ENCODE assay signal across 16 cellular contexts in the genomic region with DNA sequence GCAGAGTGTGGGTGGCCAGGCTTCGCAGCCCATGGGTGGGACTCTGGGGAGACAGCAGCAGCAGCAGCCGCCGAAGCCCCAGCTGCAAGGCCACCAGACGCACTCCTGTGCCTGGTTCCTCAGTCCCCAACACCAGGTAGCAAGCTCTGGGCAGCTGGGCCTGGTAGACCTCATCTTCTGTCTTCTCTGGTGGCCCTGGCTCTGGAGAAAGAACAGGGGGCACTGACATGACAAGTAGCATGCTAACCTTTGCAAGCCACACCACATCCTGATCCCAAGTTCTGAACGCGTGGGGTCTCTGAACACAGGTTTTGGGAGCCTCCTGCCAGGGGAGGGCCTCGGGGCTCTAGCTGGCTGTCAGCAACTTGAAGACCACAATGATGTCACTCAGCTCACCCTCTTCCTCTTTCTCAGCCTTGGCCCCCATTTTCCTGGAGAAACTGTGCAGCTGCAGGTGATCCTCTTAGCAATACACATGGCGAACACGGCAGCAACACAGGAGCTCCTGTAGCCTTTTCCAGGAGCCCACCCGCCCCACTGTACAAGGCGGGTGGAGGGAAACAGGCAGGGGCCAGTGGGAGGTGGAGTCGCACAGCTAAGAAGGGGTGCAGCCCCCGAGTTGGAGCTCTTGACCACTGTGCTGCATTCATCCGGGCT. TPM values are rescaled to one million over a fixed set of nuclear protein-coding genes. Genes with fewer than 3 reads are reported as not detected.
DNase-seq lines count a peak whose midpoint lies in the region; ATAC-seq and TF ChIP-seq lines count a peak whose summit lies in the region.
"Had no signal": no experiment of that assay in that cellular context is flagged by ENCODE, and none has a peak within 500 bp of the region (broad histone marks: within the 10 kb centered on the region; RNA-seq: fewer than 3 reads in every experiment).

No MANE protein-coding gene starts in this region.

- H3K27me3 Mint-ChIP-seq in activated CD4-positive, alpha-beta T cell treated with anti-CD3 and anti-CD28 coated beads, Interleukin-2, amount 10 ng/mL, durations not matched to agents 24 days and 14 days = no peaks in the 10 kb centered on the region
- no peaks in the 10 kb centered on the region for H3K27me3 Mint-ChIP-seq in activated CD8-positive, alpha-beta T cell treated with anti-CD3 and anti-CD28 coated beads for 36 hours

- no peaks in the 10 kb centered on the region for H4K20me1 ChIP-seq in OCI-LY7 (ENCODE audit: insufficient read depth, low read length)

- no peak for ATAC-seq in activated CD8-positive, alpha-beta T cell treated with anti-CD3 and anti-CD28 coated beads for 36 hours
- no peak for ATAC-seq in esophagus mucosa
- ATAC-seq: foreskin keratinocyte had no signal

- BruUV-seq in OCI-LY7 (replicated peaks; lab: Mats Ljungman, UMichigan) = no TSS peak

- no peak for TF ChIP-seq POLR2A in NB4 (IDR thresholded peaks at IDR 0.05; ENCODE audit: extremely low read depth, insufficient read length)
- TF ChIP-seq POLR2A in testis (IDR thresholded peaks at IDR 0.05) = no peak

- no peak overlapping the region for H3K27ac Mint-ChIP-seq in activated CD4-positive, alpha-beta T cell treated with anti-CD3 and anti-CD28 coated beads, Interleukin-2, amount 10 ng/mL, durations not matched to agents 24 days and 14 days
- peak overlapping the region; percentile 76 for H3K27ac Mint-ChIP-seq in activated CD8-positive, alpha-beta T cell treated with anti-CD3 and anti-CD28 coated beads for 36 hours

- POLR2A ChIA-PET in activated CD8-positive, alpha-beta T cell treated with anti-CD3 and anti-CD28 coated beads for 36 hours (lab: Charles Lee) = interaction anchor here (0.8 to 1.0 kb wide), 2 partner anchors 41 to 88 kb away, joined by 3 read pairs; no protein-coding TSS in a partner anchor
- POLR2A ChIA-PET in OCI-LY7 (lab: Charles Lee) = no interaction called here

- H3K4me1 Mint-ChIP-seq in activated CD4-positive, alpha-beta T cell treated with anti-CD3 and anti-CD28 coated beads, Interleukin-2, amount 10 ng/mL, durations not matched to agents 24 days and 14 days = peaks cover 20% of the 10 kb centered on the region
- H3K4me1 Mint-ChIP-seq in activated CD8-positive, alpha-beta T cell treated with anti-CD3 and anti-CD28 coated beads for 36 hours (ENCODE audit: low read depth) = peaks cover 28% of the 10 kb centered on the region

- peaks cover 15% of the 10 kb centered on the region for H3K36me3 Mint-ChIP-seq in activated CD4-positive, alpha-beta T cell treated with anti-CD3 and anti-CD28 coated beads, Interleukin-2, amount 10 ng/mL, durations not matched to agents 24 days and 14 days (ENCODE audit: low read depth)
- H3K36me3 Mint-ChIP-seq in activated CD8-positive, alpha-beta T cell treated with anti-CD3 and anti-CD28 coated beads for 36 hours (ENCODE audit: low read depth) = peaks cover 25% of the 10 kb centered on the region

- no peaks in the 10 kb centered on the region for H3K36me3 ChIP-seq in testis (ENCODE audit: low read depth, missing control alignments)
- peaks cover 51% of the 10 kb centered on the region for H3K36me3 ChIP-seq in OCI-LY7 (ENCODE audit: insufficient read depth, low read length)

- H3K9me2 ChIP-seq in OCI-LY7 (ENCODE audit: insufficient read depth, low read length) = no peaks in the 10 kb centered on the region

- no peak for TF ChIP-seq CTCF in NB4 (IDR thresholded peaks at IDR 0.05; ENCODE audit: low read depth, low read length)
- TF ChIP-seq CTCF in activated CD8-positive, alpha-beta T cell treated with anti-CD3 and anti-CD28 coated beads for 36 hours (IDR thresholded peaks at IDR 0.05) = no peak
- TF ChIP-seq CTCF in testis (IDR thresholded peaks at IDR 0.05) = no peak
- no peak for TF ChIP-seq CTCF in OCI-LY7 (conservative IDR thresholded peaks at IDR 0.05; ENCODE audit: low read length)

- H3K4me3 Mint-ChIP-seq in activated CD4-positive, alpha-beta T cell treated with anti-CD3 and anti-CD28 coated beads, Interleukin-2, amount 10 ng/mL, durations not matched to agents 24 days and 14 days = no peak overlapping the region
- H3K4me3 Mint-ChIP-seq in activated CD8-positive, alpha-beta T cell treated with anti-CD3 and anti-CD28 coated beads for 36 hours = no peak overlapping the region

- H3K27me3 ChIP-seq in testis = no peaks in the 10 kb centered on the region
- H3K27me3 ChIP-seq: foreskin keratinocyte, transverse colon had no signal

- no peaks in the 10 kb centered on the region for H3K9me3 Mint-ChIP-seq in activated CD4-positive, alpha-beta T cell treated with anti-CD3 and anti-CD28 coated beads, Interleukin-2, amount 10 ng/mL, durations not matched to agents 24 days and 14 days
- no peaks in the 10 kb centered on the region for H3K9me3 Mint-ChIP-seq in activated CD8-positive, alpha-beta T cell treated with anti-CD3 and anti-CD28 coated beads for 36 hours

- no peak overlapping the region for H3K4me2 ChIP-seq in OCI-LY7 (ENCODE audit: low read length)

- CTCF ChIA-PET in activated CD8-positive, alpha-beta T cell treated with anti-CD3 and anti-CD28 coated beads for 36 hours (lab: Charles Lee) = interaction anchor here (0.8 kb wide), 1 partner anchor 89 kb away, joined by 4 read pairs; no protein-coding TSS in a partner anchor
- CTCF ChIA-PET in OCI-LY7 (lab: Charles Lee; ENCODE audit: unreplicated experiment) = no interaction called here

- intact Hi-C loops in activated CD4-positive, alpha-beta T cell treated with anti-CD3 and anti-CD28 coated beads, Interleukin-2, amount 10 ng/mL, durations not matched to agents 24 days and 14 days (cut with micrococcal nuclease) = no loop called here
- intact Hi-C loops in activated CD8-positive, alpha-beta T cell treated with anti-CD3 and anti-CD28 coated beads for 36 hours (cut with micrococcal nuclease) = no loop called here
- intact Hi-C loops in testis (cut with DNase I; ENCODE audit: low total_unique reads) (no loop called here), OCI-LY7 (cut with micrococcal nuclease; ENCODE audit: unreplicated experiment) (no loop called here)

- no peak overlapping the region for H3K4me3 ChIP-seq in NB4 (ENCODE audit: low read depth, low read length)
- no peak overlapping the region for H3K4me3 ChIP-seq in testis
- no peak overlapping the region for H3K4me3 ChIP-seq in OCI-LY7 (ENCODE audit: low read depth, low read length, poor library complexity, severe bottlenecking)
- H3K4me3 ChIP-seq: skin epidermis, transverse colon had no signal

- H3K79me2 ChIP-seq in OCI-LY7 (ENCODE audit: insufficient read depth, low read depth, low read length) = no peaks in the 10 kb centered on the region

- peaks cover 26% of the 10 kb centered on the region for H3K4me1 ChIP-seq in testis
- peaks cover 22% of the 10 kb centered on the region for H3K4me1 ChIP-seq in OCI-LY7 (ENCODE audit: insufficient read depth, low read length, poor library complexity, severe bottlenecking)
- H3K4me1 ChIP-seq: foreskin keratinocyte had no signal

- peak overlapping the region in 1 of 2 donors; percentile 71 for H3K27ac ChIP-seq in testis
- H3K27ac ChIP-seq in OCI-LY7 (ENCODE audit: low read depth, low read length, poor library complexity, severe bottlenecking) = no peak overlapping the region
- H3K27ac ChIP-seq: foreskin keratinocyte had no signal

- 69 to 78% methylated on average over 12 to 14 of the region's 14 CpGs for WGBS in testis, 2 donors

- peak; percentile 65 for DNase-seq in activated CD4-positive, alpha-beta T cell treated with anti-CD3 and anti-CD28 coated beads, Interleukin-2, amount 10 ng/mL, durations not matched to agents 24 days and 14 days
- DNase-seq in activated CD4-positive, alpha-beta T cell treated with anti-CD3 and anti-CD28 coated beads, Interleukin-2, amount 50 U/mL, for 48 hours = no peak
- DNase-seq in NB4 (ENCODE audit: low read depth) = peak; percentile 82
- peak; percentile 29 for DNase-seq in activated CD8-positive, alpha-beta T cell treated with anti-CD3 and anti-CD28 coated beads for 36 hours
- DNase-seq in pons (ENCODE audit: low spot score) = peak; percentile 19
- DNase-seq in testis = no peak
- DNase-seq in OCI-LY7 (ENCODE audit: low spot score) = no peak
- DNase-seq: ACHN, foreskin keratinocyte, kidney glomerular epithelial cell, NCI-H345, transverse colon had no signal

- no peaks in the 10 kb centered on the region for H3K9me3 ChIP-seq in testis
- no peaks in the 10 kb centered on the region for H3K9me3 ChIP-seq in OCI-LY7 (ENCODE audit: low read length)
- H3K9me3 ChIP-seq: transverse colon had no signal

- H2AFZ ChIP-seq in OCI-LY7 (ENCODE audit: low read length) = no peak overlapping the region

RNA-seq across cellular contexts. Expression of gene FUZ, which starts 5.8 kb away (rescaled TPM):
- 16.2 and 16.4 TPM in 2 replicates for total RNA-seq in activated CD4-positive, alpha-beta T cell treated with anti-CD3 and anti-CD28 coated beads, Interleukin-2, amount 10 ng/mL, durations not matched to agents 24 days and 14 days
- total RNA-seq in activated CD8-positive, alpha-beta T cell treated with anti-CD3 and anti-CD28 coated beads for 36 hours = 10 to 100 TPM; 23.5 to 24.1 TPM
- total RNA-seq in testis = 100 to 1,000 TPM in 1 of 2 donors, 10 to 100 TPM in 1; 56.0 to 101 TPM
- polyA plus RNA-seq in testis (ENCODE audit: insufficient read depth, low read depth, low replicate concordance) = 98.0 TPM
- total RNA-seq in esophagus mucosa = 8.3 TPM
- total RNA-seq in OCI-LY7 (2014; rRNA removed; shearing (Covaris generic)) = 33.6 and 35.1 TPM in 2 replicates
- 28.1 and 34.6 TPM in 2 replicates for total RNA-seq in OCI-LY7 (2022)

RNA-seq across cellular contexts. Expression of gene MED25, which starts 10.8 kb away (rescaled TPM):
- 49.1 and 51.5 TPM in 2 replicates for total RNA-seq in activated CD4-positive, alpha-beta T cell treated with anti-CD3 and anti-CD28 coated beads, Interleukin-2, amount 10 ng/mL, durations not matched to agents 24 days and 14 days
- total RNA-seq in activated CD8-positive, alpha-beta T cell treated with anti-CD3 and anti-CD28 coated beads for 36 hours = 10 to 100 TPM; 35.7 to 38.7 TPM
- 100 to 1,000 TPM; 244 to 246 TPM for total RNA-seq in testis
- 156 TPM for polyA plus RNA-seq in testis (ENCODE audit: insufficient read depth, low read depth, low replicate concordance)
- 25.6 TPM for total RNA-seq in esophagus mucosa
- total RNA-seq in OCI-LY7 (2014; rRNA removed; shearing (Covaris generic)) = 73.5 and 85.1 TPM in 2 replicates
- total RNA-seq in OCI-LY7 (2022) = 111 and 146 TPM in 2 replicates

RNA-seq across cellular contexts. Expression of gene AP2A1, which starts 40.5 kb away (rescaled TPM):
- 61.8 and 68.0 TPM in 2 replicates for total RNA-seq in activated CD4-positive, alpha-beta T cell treated with anti-CD3 and anti-CD28 coated beads, Interleukin-2, amount 10 ng/mL, durations not matched to agents 24 days and 14 days
- total RNA-seq in activated CD8-positive, alpha-beta T cell treated with anti-CD3 and anti-CD28 coated beads for 36 hours = 10 to 100 TPM; 83.4 to 84.5 TPM
- total RNA-seq in testis (100 to 1,000 TPM; 301 to 358 TPM), esophagus mucosa (54.0 TPM), OCI-LY7 (2022) (46.9 and 50.4 TPM in 2 replicates)
- 226 TPM for polyA plus RNA-seq in testis (ENCODE audit: insufficient read depth, low read depth, low replicate concordance)
- 29.7 and 47.4 TPM in 2 replicates for total RNA-seq in OCI-LY7 (2014; rRNA removed; shearing (Covaris generic))

RNA-seq across cellular contexts. Expression of gene PTOV1, which starts 43.7 kb away (rescaled TPM):
- total RNA-seq in activated CD4-positive, alpha-beta T cell treated with anti-CD3 and anti-CD28 coated beads, Interleukin-2, amount 10 ng/mL, durations not matched to agents 24 days and 14 days = 121 and 124 TPM in 2 replicates
- total RNA-seq in activated CD8-positive, alpha-beta T cell treated with anti-CD3 and anti-CD28 coated beads for 36 hours = 10 to 100 TPM; 87.4 to 88.5 TPM
- total RNA-seq in testis (100 to 1,000 TPM; 257 to 260 TPM), esophagus mucosa (58.5 TPM), OCI-LY7 (2022) (105 and 114 TPM in 2 replicates)
- polyA plus RNA-seq in testis (ENCODE audit: insufficient read depth, low read depth, low replicate concordance) = 235 TPM
- 101 and 124 TPM in 2 replicates for total RNA-seq in OCI-LY7 (2014; rRNA removed; shearing (Covaris generic))

RNA-seq across cellular contexts. Expression of gene TSKS, which starts 44.2 kb away (rescaled TPM):
- total RNA-seq in activated CD4-positive, alpha-beta T cell treated with anti-CD3 and anti-CD28 coated beads, Interleukin-2, amount 10 ng/mL, durations not matched to agents 24 days and 14 days = 0.92 and 1.6 TPM in 2 replicates
- under 1 TPM; 0.50 to 0.81 TPM for total RNA-seq in activated CD8-positive, alpha-beta T cell treated with anti-CD3 and anti-CD28 coated beads for 36 hours
- 100 to 1,000 TPM in 1 of 2 donors, 10 to 100 TPM in 1; 65.3 to 101 TPM for total RNA-seq in testis
- 137 TPM for polyA plus RNA-seq in testis (ENCODE audit: insufficient read depth, low read depth, low replicate concordance)
- 0.12 TPM for total RNA-seq in esophagus mucosa
- total RNA-seq in OCI-LY7 (2014; rRNA removed; shearing (Covaris generic)) = not detected in 2 replicates
- not detected in 2 replicates for total RNA-seq in OCI-LY7 (2022)
- total RNA-seq: MCF 10A, SK-MEL-5 had no signal

Comparison
In these comparisons a context has a peak if more than half of its experiments do, and no peak if none do; other contexts are left out.
1. DNase-seq: peak in activated CD4-positive, alpha-beta T cell treated with anti-CD3 and anti-CD28 coated beads, Interleukin-2, amount 10 ng/mL, durations not matched to agents 24 days and 14 days (single experiment), NB4 (single experiment), activated CD8-positive, alpha-beta T cell treated with anti-CD3 and anti-CD28 coated beads for 36 hours (single experiment) and pons (single experiment); none in activated CD4-positive, alpha-beta T cell treated with anti-CD3 and anti-CD28 coated beads, Interleukin-2, amount 50 U/mL, for 48 hours (0 of 2), testis (single experiment) and OCI-LY7 (single experiment).